Comparison of ENCODE assay signal across 29 cellular contexts in genomic region chr17:60610481-60610880, GRCh38. TPM values are rescaled to one million over a fixed set of nuclear protein-coding genes. Genes with fewer than 3 reads are reported as not detected.
DNase-seq lines count a peak whose midpoint lies in the region; FAIRE-seq and TF ChIP-seq lines count a peak whose summit lies in the region.
"Had no signal": no experiment of that assay in that cellular context is flagged by ENCODE, and none has a peak within 500 bp of the region (broad histone marks: within the 10 kb centered on the region; RNA-seq: fewer than 3 reads in every experiment).

No MANE protein-coding gene starts in this region.

- TF ChIP-seq POLR2A in prostate gland (IDR thresholded peaks at IDR 0.05) = no peak

- H3K4me1 Mint-ChIP-seq in activated CD4-positive, alpha-beta T cell treated with anti-CD3 and anti-CD28 coated beads, Interleukin-2, amount 10 ng/mL, durations not matched to agents 24 days and 14 days = peaks cover 5% of the 10 kb centered on the region

- TF ChIP-seq CTCF in fibroblast of villous mesenchyme (IDR thresholded peaks at IDR 0.05; ENCODE audit: insufficient read depth, low read depth, low read length) (no peak), prostate gland (IDR thresholded peaks at IDR 0.05) (no peak)

- no peak overlapping the region for H3K27ac Mint-ChIP-seq in activated CD4-positive, alpha-beta T cell treated with anti-CD3 and anti-CD28 coated beads, Interleukin-2, amount 10 ng/mL, durations not matched to agents 24 days and 14 days
- H3K27ac Mint-ChIP-seq: naive thymus-derived CD8-positive, alpha-beta T cell had no signal

- no peak overlapping the region for H3K4me3 Mint-ChIP-seq in activated CD4-positive, alpha-beta T cell treated with anti-CD3 and anti-CD28 coated beads, Interleukin-2, amount 10 ng/mL, durations not matched to agents 24 days and 14 days
- H3K4me3 Mint-ChIP-seq: mesothelial cell of epicardium; naive thymus-derived CD8-positive, alpha-beta T cell; stimulated activated naive B cell treated with anti-CD40 and anti-IgM and Interleukin-4, amounts not matched to agents 10 μg/mL and 1 μg/mL and 100 μg/mL, for 72 hours had no signal

- no peaks in the 10 kb centered on the region for H3K36me3 ChIP-seq in prostate gland
- H3K36me3 ChIP-seq: right atrium auricular region, suprapubic skin had no signal

- 73% methylated on average over 2 of the region's 2 CpGs for WGBS in prostate gland

- peaks cover 3% of the 10 kb centered on the region for H3K36me3 Mint-ChIP-seq in activated CD4-positive, alpha-beta T cell treated with anti-CD3 and anti-CD28 coated beads, Interleukin-2, amount 10 ng/mL, durations not matched to agents 24 days and 14 days (ENCODE audit: low read depth)
- H3K36me3 Mint-ChIP-seq: mesothelial cell of epicardium had no signal

- no peaks in the 10 kb centered on the region for H3K27me3 ChIP-seq in prostate gland (replicated peaks; ENCODE audit: insufficient read depth)
- H3K27me3 ChIP-seq: BLaER1 treated with 17β-estradiol and CSF1 and Interleukin-3, amounts not matched to agents 10 nM and 100 nM; right atrium auricular region; suprapubic skin had no signal

- peak; percentile 51 for DNase-seq in NCI-H345 (lab: John Stamatoyannopoulos, UW)
- no peak for DNase-seq in NCI-H345 treated with DMSO at 0.1 percent for 48 hours (lab: John Stamatoyannopoulos, UW; ENCODE audit: unreplicated experiment)
- DNase-seq in HTR-8/SVneo (ENCODE audit: insufficient read length, low spot score) = no peak
- peak; percentile 34 for DNase-seq in astrocyte of the hippocampus (ENCODE audit: low read depth, low spot score)
- peak; percentile 35 for DNase-seq in fibroblast of villous mesenchyme (ENCODE audit: low read depth)
- DNase-seq in activated CD4-positive, alpha-beta T cell treated with anti-CD3 and anti-CD28 coated beads, Interleukin-2, amount 10 ng/mL, durations not matched to agents 24 days and 14 days = no peak
- DNase-seq in prostate gland (ENCODE audit: low spot score) = no peak
- no peak for DNase-seq in anterior cingulate cortex (lab: John Stamatoyannopoulos, UW)
- DNase-seq: activated naive CD4-positive, alpha-beta T cell treated with anti-CD3 and anti-CD28 coated beads, Interleukin-2, amount 50 U/mL, for 16 hours; Caco-2; central memory CD4-positive, alpha-beta T cell; EL; foreskin melanocyte; H7; left colon; naive thymus-derived CD8-positive, alpha-beta T cell; NCI-H1048; NCI-H2081 treated with DMSO at 0.1 percent for 48 hours; NCI-H82; stimulated activated CD4-positive, alpha-beta T cell treated with anti-CD3 and anti-CD28 coated beads, Interleukin-12 subunit alpha, Interleukin-12 subunit beta, amount 100 ng/mL, for 4 hours; stimulated activated CD4-positive, alpha-beta T cell treated with anti-CD3 and anti-CD28 coated beads, Interleukin-4, amount 100 ng/mL, for 24 hours; stimulated activated naive B cell treated with anti-CD40 and anti-IgM and Interleukin-4, amounts not matched to agents 10 μg/mL and 1 μg/mL and 100 μg/mL, for 72 hours; T-helper 9 cell had no signal

- intact Hi-C loops in activated CD4-positive, alpha-beta T cell treated with anti-CD3 and anti-CD28 coated beads, Interleukin-2, amount 10 ng/mL, durations not matched to agents 24 days and 14 days (cut with micrococcal nuclease) = no loop called here
- intact Hi-C loops in prostate gland (cut with DNase I) = no loop called here

- H3K4me1 ChIP-seq in prostate gland (replicated peaks) = no peaks in the 10 kb centered on the region

- peak; percentile 80 for FAIRE-seq in HTR-8/SVneo (lab: Jason Lieb, UNC)
- FAIRE-seq: urothelium cell line had no signal

- H3K4me3 ChIP-seq in fibroblast of villous mesenchyme (ENCODE audit: low read depth, low read length) (no peak overlapping the region), prostate gland (no peak overlapping the region)
- H3K4me3 ChIP-seq: BLaER1 treated with 17β-estradiol and CSF1 and Interleukin-3, amounts not matched to agents 10 nM and 100 nM; right atrium auricular region; suprapubic skin had no signal

- no peaks in the 10 kb centered on the region for H3K9me3 Mint-ChIP-seq in activated CD4-positive, alpha-beta T cell treated with anti-CD3 and anti-CD28 coated beads, Interleukin-2, amount 10 ng/mL, durations not matched to agents 24 days and 14 days
- H3K9me3 Mint-ChIP-seq: mesothelial cell of epicardium; naive thymus-derived CD8-positive, alpha-beta T cell; stimulated activated naive B cell treated with anti-CD40 and anti-IgM and Interleukin-4, amounts not matched to agents 10 μg/mL and 1 μg/mL and 100 μg/mL, for 72 hours had no signal

- no peak overlapping the region for H3K27ac ChIP-seq in prostate gland
- H3K27ac ChIP-seq: BLaER1 treated with 17β-estradiol and CSF1 and Interleukin-3, amounts not matched to agents 10 nM and 100 nM; HL-60; right atrium auricular region; suprapubic skin had no signal

- H3K9me3 ChIP-seq in prostate gland = no peaks in the 10 kb centered on the region
- H3K9me3 ChIP-seq: Caco-2, right atrium auricular region, suprapubic skin had no signal

- H3K27me3 Mint-ChIP-seq in activated CD4-positive, alpha-beta T cell treated with anti-CD3 and anti-CD28 coated beads, Interleukin-2, amount 10 ng/mL, durations not matched to agents 24 days and 14 days = no peaks in the 10 kb centered on the region
- H3K27me3 Mint-ChIP-seq: naive thymus-derived CD8-positive, alpha-beta T cell; stimulated activated naive B cell treated with anti-CD40 and anti-IgM and Interleukin-4, amounts not matched to agents 10 μg/mL and 1 μg/mL and 100 μg/mL, for 72 hours had no signal

RNA-seq across cellular contexts. Expression of gene PPM1D, which starts 10.5 kb away (rescaled TPM):
- total RNA-seq in fibroblast of villous mesenchyme = 10.3 and 15.5 TPM in 2 replicates
- 17.1 and 17.9 TPM in 2 replicates for total RNA-seq in activated CD4-positive, alpha-beta T cell treated with anti-CD3 and anti-CD28 coated beads, Interleukin-2, amount 10 ng/mL, durations not matched to agents 24 days and 14 days
- 10 to 100 TPM; 10.4 to 18.9 TPM for total RNA-seq in prostate gland

Comparison
In these comparisons a context has a peak if more than half of its experiments do, and no peak if none do; other contexts are left out.
1. DNase-seq: peak in NCI-H345 (single experiment), astrocyte of the hippocampus (single experiment) and fibroblast of villous mesenchyme (single experiment); none in NCI-H345 treated with DMSO at 0.1 percent for 48 hours (single experiment), HTR-8/SVneo (single experiment), activated CD4-positive, alpha-beta T cell treated with anti-CD3 and anti-CD28 coated beads, Interleukin-2, amount 10 ng/mL, durations not matched to agents 24 days and 14 days (single experiment), prostate gland (single experiment) and anterior cingulate cortex (0 of 58).